ENCODE assay signal across 13 cellular contexts in the genomic region with DNA sequence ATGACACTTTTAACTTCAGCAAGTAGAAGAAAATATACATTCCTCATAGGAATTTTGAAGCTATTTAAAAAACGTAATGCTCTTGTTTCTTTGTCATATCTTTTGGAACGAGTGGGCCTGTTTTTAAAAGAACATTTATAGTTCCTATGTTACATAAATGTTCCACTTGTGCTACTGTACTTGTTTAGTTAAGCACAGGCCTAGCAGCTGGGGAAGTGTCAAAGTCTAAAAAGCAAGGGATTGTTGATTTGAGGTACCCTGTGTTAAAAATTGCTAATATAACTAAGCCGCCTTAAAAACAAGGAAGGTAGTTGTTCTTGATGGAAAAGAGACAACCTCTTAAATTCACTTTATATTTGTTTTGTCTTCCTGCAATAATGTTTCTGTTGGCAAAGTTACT.
"Had no signal": no experiment of that assay in that cellular context is flagged by ENCODE, and none has a peak within 500 bp of the region (broad histone marks: within the 10 kb centered on the region; RNA-seq: fewer than 3 reads in every experiment).

No MANE protein-coding gene starts in this region.

- ATAC-seq: gastrocnemius medialis; stimulated activated effector memory CD8-positive, alpha-beta T cell treated with anti-CD3 and anti-CD28 coated beads, Interleukin-12 subunit alpha, Interleukin-12 subunit beta, amount 100 ng/mL, for 72 hours had no signal

- H3K4me3 Mint-ChIP-seq: activated naive CD8-positive, alpha-beta T cell treated with anti-CD3 and anti-CD28 coated beads for 36 hours; activated T-helper 1 cell treated with anti-CD3 and anti-CD28 coated beads, Interleukin-12 subunit alpha, Interleukin-12 subunit beta, Interleukin-2, Interleukin-4 antibody, amounts not matched to agents 30 ng/mL and 10 ng/mL and 1 ng/mL, durations not matched to agents 14 hours and 24 hours and 36 hours; nephron; stimulated activated effector memory CD8-positive, alpha-beta T cell treated with anti-CD3 and anti-CD28 coated beads, Interleukin-12 subunit alpha, Interleukin-12 subunit beta, amount 100 ng/mL, for 72 hours had no signal

- H3K27ac Mint-ChIP-seq: activated naive CD8-positive, alpha-beta T cell treated with anti-CD3 and anti-CD28 coated beads for 36 hours; activated T-helper 1 cell treated with anti-CD3 and anti-CD28 coated beads, Interleukin-12 subunit alpha, Interleukin-12 subunit beta, Interleukin-2, Interleukin-4 antibody, amounts not matched to agents 30 ng/mL and 10 ng/mL and 1 ng/mL, durations not matched to agents 14 hours and 24 hours and 36 hours; stimulated activated effector memory CD8-positive, alpha-beta T cell treated with anti-CD3 and anti-CD28 coated beads, Interleukin-12 subunit alpha, Interleukin-12 subunit beta, amount 100 ng/mL, for 72 hours had no signal

- H3K36me3 Mint-ChIP-seq: activated naive CD8-positive, alpha-beta T cell treated with anti-CD3 and anti-CD28 coated beads for 36 hours; stimulated activated effector memory CD8-positive, alpha-beta T cell treated with anti-CD3 and anti-CD28 coated beads, Interleukin-12 subunit alpha, Interleukin-12 subunit beta, amount 100 ng/mL, for 72 hours had no signal

- H3K27me3 ChIP-seq: brain microvascular endothelial cell, gastrocnemius medialis, heart right ventricle, thyroid gland, uterus had no signal

- H3K4me1 Mint-ChIP-seq: activated naive CD8-positive, alpha-beta T cell treated with anti-CD3 and anti-CD28 coated beads for 36 hours; stimulated activated effector memory CD8-positive, alpha-beta T cell treated with anti-CD3 and anti-CD28 coated beads, Interleukin-12 subunit alpha, Interleukin-12 subunit beta, amount 100 ng/mL, for 72 hours had no signal

- H3K9me3 Mint-ChIP-seq: activated naive CD8-positive, alpha-beta T cell treated with anti-CD3 and anti-CD28 coated beads for 36 hours; activated T-helper 1 cell treated with anti-CD3 and anti-CD28 coated beads, Interleukin-12 subunit alpha, Interleukin-12 subunit beta, Interleukin-2, Interleukin-4 antibody, amounts not matched to agents 30 ng/mL and 10 ng/mL and 1 ng/mL, durations not matched to agents 14 hours and 24 hours and 36 hours; nephron; stimulated activated effector memory CD8-positive, alpha-beta T cell treated with anti-CD3 and anti-CD28 coated beads, Interleukin-12 subunit alpha, Interleukin-12 subunit beta, amount 100 ng/mL, for 72 hours had no signal

- H3K9me3 ChIP-seq: gastrocnemius medialis, heart right ventricle, thyroid gland, uterus had no signal

- H3K36me3 ChIP-seq: brain microvascular endothelial cell, gastrocnemius medialis, heart right ventricle, thyroid gland, uterus had no signal

- DNase-seq: activated CD4-positive, alpha-beta T cell treated with anti-CD3 and anti-CD28 coated beads, Interleukin-2, amount 50 U/mL, for 1 hour; activated naive CD8-positive, alpha-beta T cell treated with anti-CD3 and anti-CD28 coated beads for 36 hours; amygdala; brain microvascular endothelial cell; erythroblast; gastrocnemius medialis; heart right ventricle; mesendoderm; thyroid gland; uterus had no signal

- H3K27ac ChIP-seq: brain microvascular endothelial cell, gastrocnemius medialis, heart right ventricle, thyroid gland, uterus had no signal

- H3K4me3 ChIP-seq: gastrocnemius medialis, heart right ventricle, thyroid gland, uterus had no signal
